In genomic region chr6:15405111-15405510, GRCh38 we compare ENCODE assay signal across 1 cellular context.
TF ChIP-seq lines count a peak whose summit lies in the region.

No MANE protein-coding gene starts in this region.

TF ChIP-seq in H1, 55 proteins besides CTCF, POLR2A, EP300 and RAD21:
- TF ChIP-seq FOSL1 (IDR thresholded peaks at IDR 0.05; ENCODE audit: insufficient read depth, low read depth, low read length) = no peak
- no peak for TF ChIP-seq CREB1 (IDR thresholded peaks at IDR 0.05)
- TF ChIP-seq ZNF274 (IDR thresholded peaks at IDR 0.05; ENCODE audit: borderline replicate concordance, extremely low read depth, low read length) = no peak
- TF ChIP-seq HDAC2 (IDR thresholded peaks at IDR 0.05; ENCODE audit: borderline replicate concordance in 1 of 2, low read depth in 2 of 2, low read length in 2 of 2) = no peak
- no peak for TF ChIP-seq KDM4A (IDR thresholded peaks at IDR 0.05; ENCODE audit: low read depth, low read length, severe bottlenecking)
- TF ChIP-seq TEAD4 (IDR thresholded peaks at IDR 0.05; ENCODE audit: low read depth, low read length) = no peak
- TF ChIP-seq CBX5 (IDR thresholded peaks at IDR 0.05; ENCODE audit: low read depth, low read length) = no peak
- no peak for TF ChIP-seq BCL11A (IDR thresholded peaks at IDR 0.05; ENCODE audit: low read depth in 2 of 2, low read length in 2 of 2)
- TF ChIP-seq TBP (IDR thresholded peaks at IDR 0.05; ENCODE audit: low read depth, low read length) = no peak
- no peak for TF ChIP-seq MAFK (IDR thresholded peaks at IDR 0.05; ENCODE audit: low read depth, low read length)
- no peak for TF ChIP-seq CHD7 (IDR thresholded peaks at IDR 0.05; ENCODE audit: insufficient replicate concordance, low read length)
- TF ChIP-seq, protein P1, sequence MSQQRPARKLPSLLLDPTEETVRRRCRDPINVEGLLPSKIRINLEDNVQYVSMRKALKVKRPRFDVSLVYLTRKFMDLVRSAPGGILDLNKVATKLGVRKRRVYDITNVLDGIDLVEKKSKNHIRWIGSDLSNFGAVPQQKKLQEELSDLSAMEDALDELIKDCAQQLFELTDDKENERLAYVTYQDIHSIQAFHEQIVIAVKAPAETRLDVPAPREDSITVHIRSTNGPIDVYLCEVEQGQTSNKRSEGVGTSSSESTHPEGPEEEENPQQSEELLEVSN (IDR thresholded peaks at IDR 0.05) = no peak
- no peak for TF ChIP-seq POU5F1 (IDR thresholded peaks at IDR 0.05; ENCODE audit: low read depth, low read length)
- TF ChIP-seq CHD2 (IDR thresholded peaks at IDR 0.05; ENCODE audit: low read length) = no peak
- no peak for TF ChIP-seq SAP30 (IDR thresholded peaks at IDR 0.05; ENCODE audit: insufficient read depth, insufficient replicate concordance, low read length)
- no peak for TF ChIP-seq NANOG (IDR thresholded peaks at IDR 0.05; ENCODE audit: insufficient read depth, low read depth, low read length, poor library complexity, severe bottlenecking)
TF ChIP-seq in H1: peak in this region for 0.
